8 cellular contexts compared by ENCODE assay signal in the genomic region with DNA sequence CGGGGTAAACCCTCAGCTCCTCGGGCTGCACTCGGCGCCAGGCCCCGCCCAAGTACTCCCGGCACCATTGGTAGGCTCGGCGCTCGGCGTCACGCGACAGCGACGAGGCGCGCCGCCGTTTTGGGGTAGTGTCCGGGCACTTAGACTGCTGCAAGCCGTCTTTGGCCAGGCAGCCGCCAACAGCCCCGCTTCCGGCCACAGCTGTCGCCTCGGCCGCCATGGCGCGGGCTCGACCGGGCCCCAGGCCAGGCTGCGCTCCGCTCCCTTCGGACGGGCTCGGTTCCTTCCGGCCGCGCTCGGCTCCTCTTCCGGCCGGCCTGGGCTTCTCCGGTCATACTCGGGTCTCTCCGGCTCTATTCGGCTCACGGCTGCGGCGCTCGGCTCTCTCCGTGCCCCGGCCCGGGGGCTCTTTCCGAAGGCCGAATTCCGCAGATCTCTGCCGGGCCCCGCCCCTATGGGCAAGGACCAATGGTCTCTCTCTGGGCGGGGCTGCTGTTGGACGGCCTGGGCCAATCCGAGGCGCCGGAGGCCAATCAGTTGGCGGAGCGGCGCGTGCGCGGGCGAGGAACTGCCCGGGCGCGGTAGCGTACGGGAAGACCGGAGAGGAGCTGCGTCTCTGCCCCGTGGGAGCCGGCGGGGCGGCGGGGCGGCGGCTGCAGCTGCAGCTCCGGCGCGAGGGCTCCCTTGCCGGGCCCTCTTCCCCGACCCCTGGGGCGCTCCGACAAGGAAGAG. TPM values are rescaled to one million over a fixed set of nuclear protein-coding genes. Genes with fewer than 3 reads are reported as not detected.
DNase-seq lines count a peak whose midpoint lies in the region; ATAC-seq lines count a peak whose summit lies in the region.

A gene with protein sequence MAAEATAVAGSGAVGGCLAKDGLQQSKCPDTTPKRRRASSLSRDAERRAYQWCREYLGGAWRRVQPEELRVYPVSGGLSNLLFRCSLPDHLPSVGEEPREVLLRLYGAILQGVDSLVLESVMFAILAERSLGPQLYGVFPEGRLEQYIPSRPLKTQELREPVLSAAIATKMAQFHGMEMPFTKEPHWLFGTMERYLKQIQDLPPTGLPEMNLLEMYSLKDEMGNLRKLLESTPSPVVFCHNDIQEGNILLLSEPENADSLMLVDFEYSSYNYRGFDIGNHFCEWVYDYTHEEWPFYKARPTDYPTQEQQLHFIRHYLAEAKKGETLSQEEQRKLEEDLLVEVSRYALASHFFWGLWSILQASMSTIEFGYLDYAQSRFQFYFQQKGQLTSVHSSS (minus strand): TSS at position 288 of the 732 bp plus-strand sequence. CDS start 68 bp downstream, at position 220.

- peaks cover 11% of the 10 kb centered on the region for H3K36me3 ChIP-seq in effector memory CD4-positive, alpha-beta T cell (ENCODE audit: control insufficient read depth, insufficient read depth, low read length)

- H3K27me3 ChIP-seq in effector memory CD4-positive, alpha-beta T cell (replicated peaks; ENCODE audit: control insufficient read depth, insufficient read depth, low read length, poor library complexity, severe bottlenecking): no peaks in the 10 kb centered on the region

- peak; percentile 99 for DNase-seq in COLO668 (lab: John Stamatoyannopoulos, UW; ENCODE audit: unreplicated experiment)
- DNase-seq in HT1080 (ENCODE audit: low read depth): peak; percentile 96
- peak; percentile 98 for DNase-seq in NOMO-1 treated with DMSO at 0.1 percent for 48 hours (lab: John Stamatoyannopoulos, UW; ENCODE audit: unreplicated experiment)
- peak; percentile 95 to 96 for DNase-seq in activated CD8-positive, alpha-beta memory T cell treated with anti-CD3 and anti-CD28 coated beads for 4 hours (ENCODE audit: low read depth in 2 of 2)
- DNase-seq in effector memory CD4-positive, alpha-beta T cell: peak; percentile 94 to 98 (median 97)
- DNase-seq in lung microvascular endothelial cell (ENCODE audit: low read depth in 2 of 2): peak; percentile 98
- DNase-seq in stimulated activated CD4-positive, alpha-beta T cell treated with anti-CD3 and anti-CD28 coated beads, TNF-alpha, amount 100 ng/mL, for 48 hours (ENCODE audit: low read depth in 3 of 3): peak; percentile 97 to 98 (median 98)

- peaks cover 21% of the 10 kb centered on the region for H3K4me1 ChIP-seq in effector memory CD4-positive, alpha-beta T cell (ENCODE audit: control insufficient read depth, insufficient read depth, low read length, poor library complexity, severe bottlenecking)

- peak; percentile 82 for ATAC-seq in GM21360 (IDR thresholded peaks at IDR 0.05; ENCODE audit: unreplicated experiment)

- peak within 1 kb of the TSS; percentile 90 for H3K27ac ChIP-seq in effector memory CD4-positive, alpha-beta T cell (ENCODE audit: insufficient read depth, low read length, poor library complexity, severe bottlenecking)

- peak within 1 kb of the TSS; percentile 58 for H3K4me3 ChIP-seq in effector memory CD4-positive, alpha-beta T cell (ENCODE audit: insufficient read depth, low read depth, low read length, poor library complexity, severe bottlenecking)

- no peaks in the 10 kb centered on the region for H3K9me3 ChIP-seq in effector memory CD4-positive, alpha-beta T cell (ENCODE audit: control insufficient read depth, low read length)

RNA-seq across cellular contexts. Expression of the gene that starts here (rescaled TPM):
- total RNA-seq in HT1080 (2014; rRNA removed; shearing (Covaris generic)): 17.8 and 22.3 TPM in 2 replicates
- polyA plus RNA-seq in HT1080 (2015; cell fraction: cytosol; rRNA removed): 13.8 and 16.3 TPM in 2 replicates
- 128 and 136 TPM in 2 replicates for polyA plus RNA-seq in HT1080 (2015; cell fraction: nucleus; rRNA removed)
- total RNA-seq in lung microvascular endothelial cell: 20.5 and 25.4 TPM in 2 replicates

Comparison
In these comparisons a context has a peak if more than half of its experiments do, and no peak if none do; other contexts are left out.
1. Peak in every context shown above with its lines: DNase-seq, ATAC-seq, H3K4me3 ChIP-seq and H3K27ac ChIP-seq.